14 cellular contexts compared by ENCODE assay signal in the genomic region with DNA sequence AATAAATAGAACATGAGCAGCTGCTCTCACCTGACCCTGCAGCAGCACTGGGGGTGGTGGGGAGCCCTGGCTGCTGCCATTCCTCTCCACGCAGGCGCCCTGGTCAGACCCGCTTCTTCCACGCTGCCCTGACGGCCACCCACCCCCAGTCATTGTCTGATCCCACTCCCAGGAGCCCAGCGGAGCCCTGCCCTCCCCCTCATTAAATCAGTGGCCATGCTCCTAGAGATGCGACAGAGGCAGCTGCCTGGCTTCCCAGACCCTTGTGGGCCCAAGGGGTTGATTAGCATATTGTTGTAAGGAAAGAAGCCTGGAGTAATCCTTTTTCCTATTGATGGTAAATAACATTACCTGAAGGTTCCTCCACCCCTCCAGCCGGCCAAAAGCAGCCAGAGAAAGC.
DNase-seq lines count a peak whose midpoint lies in the region; ATAC-seq and TF ChIP-seq lines count a peak whose summit lies in the region.
"Had no signal": no experiment of that assay in that cellular context is flagged by ENCODE, and none has a peak within 500 bp of the region (broad histone marks: within the 10 kb centered on the region; RNA-seq: fewer than 3 reads in every experiment).

No MANE protein-coding gene starts in this region.

- H3K4me1 Mint-ChIP-seq in CD8-positive, alpha-beta memory T cell: peaks cover 46 to 62% (median 58%) of the 10 kb centered on the region in 3 donors
- H3K4me1 Mint-ChIP-seq in central memory CD8-positive, alpha-beta T cell: peaks cover 54% of the 10 kb centered on the region
- H3K4me1 Mint-ChIP-seq in nephron progenitor cell: peaks cover 87% of the 10 kb centered on the region

- no peaks in the 10 kb centered on the region for H3K9me3 Mint-ChIP-seq in CD8-positive, alpha-beta memory T cell
- H3K9me3 Mint-ChIP-seq in central memory CD8-positive, alpha-beta T cell: no peaks in the 10 kb centered on the region
- no peaks in the 10 kb centered on the region for H3K9me3 Mint-ChIP-seq in nephron progenitor cell

- H3K9ac ChIP-seq in HUES64 (ENCODE audit: low read depth, low read length): no peak overlapping the region

- no peak overlapping the region for H3K4me3 ChIP-seq in CD8-positive, alpha-beta memory T cell (ENCODE audit: low read length)
- peak overlapping the region; percentile 42; the same call in 1 of the 2 replicates for H3K4me3 ChIP-seq in HUES64 (ENCODE audit: low read length)
- H3K4me3 ChIP-seq: transverse colon had no signal

- WGBS in HUES64: 20% methylated on average over 8 of the region's 8 CpGs

- ATAC-seq in central memory CD8-positive, alpha-beta T cell (replicated peaks; ENCODE audit: extremely low read depth, poor library complexity, severe bottlenecking): no peak
- ATAC-seq in HG03432 (IDR thresholded peaks at IDR 0.05; ENCODE audit: unreplicated experiment): no peak
- ATAC-seq in GM19023 (IDR thresholded peaks at IDR 0.05; ENCODE audit: unreplicated experiment): no peak

- H3K4me3 Mint-ChIP-seq in CD8-positive, alpha-beta memory T cell: peak overlapping the region in 1 of 7 donors; percentile 57
- no peak overlapping the region for H3K4me3 Mint-ChIP-seq in central memory CD8-positive, alpha-beta T cell
- peak overlapping the region; percentile 35 for H3K4me3 Mint-ChIP-seq in nephron progenitor cell

- no peaks in the 10 kb centered on the region for H3K27me3 ChIP-seq in CD8-positive, alpha-beta memory T cell (ENCODE audit: insufficient read depth, low read length, poor library complexity, severe bottlenecking)
- peaks cover 11% of the 10 kb centered on the region for H3K27me3 ChIP-seq in HUES64 (ENCODE audit: insufficient read depth, low read length)

- peaks cover 3 to 6% of the 10 kb centered on the region in 2 donors for H3K27me3 Mint-ChIP-seq in CD8-positive, alpha-beta memory T cell
- peaks cover 8% of the 10 kb centered on the region for H3K27me3 Mint-ChIP-seq in central memory CD8-positive, alpha-beta T cell
- H3K27me3 Mint-ChIP-seq in nephron progenitor cell (ENCODE audit: low read depth, poor library complexity): peaks cover 29% of the 10 kb centered on the region

- H3K36me3 Mint-ChIP-seq in CD8-positive, alpha-beta memory T cell: no peaks in the 10 kb centered on the region
- peaks cover 9% of the 10 kb centered on the region for H3K36me3 Mint-ChIP-seq in central memory CD8-positive, alpha-beta T cell (ENCODE audit: insufficient read depth)
- no peaks in the 10 kb centered on the region for H3K36me3 Mint-ChIP-seq in nephron progenitor cell (ENCODE audit: low read depth)

- peaks cover 34% of the 10 kb centered on the region for H3K4me1 ChIP-seq in CD8-positive, alpha-beta memory T cell (ENCODE audit: insufficient read depth, low read length)
- H3K4me1 ChIP-seq in HUES64 (ENCODE audit: insufficient read depth, low read length): peaks cover 16% of the 10 kb centered on the region

- CTCF ChIA-PET in CD8-positive, alpha-beta memory T cell (lab: Charles Lee): no interaction called here

- no peaks in the 10 kb centered on the region for H3K9me3 ChIP-seq in CD8-positive, alpha-beta memory T cell (ENCODE audit: low read length)
- H3K9me3 ChIP-seq in HUES64 (ENCODE audit: insufficient read depth, low read depth, low read length): no peaks in the 10 kb centered on the region
- H3K9me3 ChIP-seq: transverse colon had no signal

- no peaks in the 10 kb centered on the region for H3K36me3 ChIP-seq in CD8-positive, alpha-beta memory T cell (ENCODE audit: insufficient read depth, low read length)
- no peaks in the 10 kb centered on the region for H3K36me3 ChIP-seq in HUES64 (ENCODE audit: insufficient read depth, low read length)
- H3K36me3 ChIP-seq: transverse colon, WERI-Rb-1 had no signal

- no peak overlapping the region for H3K27ac ChIP-seq in CD8-positive, alpha-beta memory T cell (ENCODE audit: low read depth, low read length)
- H3K27ac ChIP-seq in HUES64 (ENCODE audit: low read depth, low read length): 0 out of 2 replicates have a peak overlapping the region, but pooled peaks have one; percentile 6
- H3K27ac ChIP-seq: C4-2B, transverse colon, WERI-Rb-1 had no signal

- no peak for DNase-seq in CD8-positive, alpha-beta memory T cell
- DNase-seq in central memory CD8-positive, alpha-beta T cell (ENCODE audit: low spot score in 2 of 2): no peak
- DNase-seq in nephron progenitor cell (peak; percentile 39), AML-193 (lab: John Stamatoyannopoulos, UW) (no peak)
- DNase-seq: activated CD8-positive, alpha-beta memory T cell treated with anti-CD3 and anti-CD28 coated beads, Interleukin-2, amount 50 U/mL, for 4 hours; activated gamma-delta T cell treated with Interleukin-2 at 50 U/mL for 16 hours; NCI-H345; SW 1271; transverse colon; WERI-Rb-1 had no signal

- POLR2A ChIA-PET in CD8-positive, alpha-beta memory T cell (lab: Charles Lee): no interaction called here

- TF ChIP-seq CTCF in nephron progenitor cell (IDR thresholded peaks at IDR 0.05): no peak

- H3K27ac Mint-ChIP-seq in CD8-positive, alpha-beta memory T cell: peak overlapping the region in 6 of 8 donors; percentile 49 to 95 (median 80)
- peak overlapping the region; percentile 17 for H3K27ac Mint-ChIP-seq in central memory CD8-positive, alpha-beta T cell (ENCODE audit: low read depth)
- peak overlapping the region; percentile 92 for H3K27ac Mint-ChIP-seq in nephron progenitor cell

Comparison
In these comparisons a context has a peak if more than half of its experiments do, and no peak if none do; other contexts are left out.
1. H3K27ac Mint-ChIP-seq: peak in every context shown above with its lines; median percentile 92 in nephron progenitor cell; 80 in CD8-positive, alpha-beta memory T cell; 17 in central memory CD8-positive, alpha-beta T cell.